ENCODE assay signal across 9 cellular contexts in the genomic region with DNA sequence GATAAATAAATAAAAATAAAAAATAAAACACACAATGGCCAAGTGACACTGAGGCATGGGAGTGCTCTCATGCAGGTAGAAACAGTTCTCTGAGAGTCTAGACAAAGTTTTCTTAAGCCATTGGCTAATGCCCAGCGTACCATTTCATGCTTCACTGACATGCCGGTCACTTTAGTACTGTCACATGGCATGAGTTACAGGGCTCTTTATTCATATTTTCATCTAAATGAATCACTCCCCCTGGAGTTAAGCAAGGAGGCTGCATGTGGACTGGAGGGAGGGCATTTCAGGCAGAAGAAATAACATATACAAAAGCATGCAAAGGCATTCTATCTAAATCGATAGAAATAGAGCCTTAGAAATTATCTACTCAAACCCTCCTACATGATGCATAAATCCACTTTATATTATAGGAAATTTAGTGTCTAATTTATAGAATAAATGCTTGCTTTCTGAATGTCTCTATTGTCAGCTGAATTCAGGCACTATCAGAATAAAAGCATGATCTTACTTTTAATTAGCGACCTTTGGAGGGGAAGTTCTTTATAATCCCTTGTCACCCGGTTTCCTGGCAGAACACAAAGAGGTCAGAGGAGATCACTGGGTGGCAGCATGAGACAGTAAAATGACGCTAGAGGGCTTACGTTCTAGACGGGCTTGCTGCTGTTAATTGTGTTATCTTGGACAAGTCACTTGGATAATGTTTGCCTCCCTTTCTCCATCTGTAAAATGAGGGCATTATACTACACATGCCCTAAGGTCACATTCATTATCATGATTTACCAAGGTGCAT. TPM values are rescaled to one million over a fixed set of nuclear protein-coding genes. Genes with fewer than 3 reads are reported as not detected.
DNase-seq lines count a peak whose midpoint lies in the region; ATAC-seq and TF ChIP-seq lines count a peak whose summit lies in the region.
"Had no signal": no experiment of that assay in that cellular context is flagged by ENCODE, and none has a peak within 500 bp of the region (broad histone marks: within the 10 kb centered on the region; RNA-seq: fewer than 3 reads in every experiment).

No MANE protein-coding gene starts in this region.

- intact Hi-C loops in left lung (cut with DNase I), result no loop called here

- ATAC-seq in left lung (peak; percentile 68), GM21360 (IDR thresholded peaks at IDR 0.05; ENCODE audit: unreplicated experiment) (no peak)
- ATAC-seq in activated T-cell treated with anti-CD3 and anti-CD28 coated beads, Interleukin-2, amount 50 U/mL, for 4 hours, result no peak

- no peaks in the 10 kb centered on the region for H3K36me3 Mint-ChIP-seq in activated T-cell treated with anti-CD3 and anti-CD28 coated beads, Interleukin-2, amount 50 U/mL, for 4 hours (ENCODE audit: insufficient read depth)

- DNase-seq in D341Med (ENCODE audit: low spot score) (peak; percentile 69), left lung (no peak), midbrain (lab: John Stamatoyannopoulos, UW) (no peak), SHP77 (lab: John Stamatoyannopoulos, UW) (no peak)
- DNase-seq in activated T-cell treated with anti-CD3 and anti-CD28 coated beads, Interleukin-2, amount 50 U/mL, for 4 hours, result no peak

- H3K4me1 Mint-ChIP-seq in activated T-cell treated with anti-CD3 and anti-CD28 coated beads, Interleukin-2, amount 50 U/mL, for 4 hours (ENCODE audit: low read depth), result no peaks in the 10 kb centered on the region

- H3K4me3 Mint-ChIP-seq in activated T-cell treated with anti-CD3 and anti-CD28 coated beads, Interleukin-2, amount 50 U/mL, for 4 hours, result no peak overlapping the region

- H3K27me3 ChIP-seq in left lung, result no peaks in the 10 kb centered on the region

- TF ChIP-seq EP300 in Ishikawa (IDR thresholded peaks at IDR 0.05; ENCODE audit: borderline replicate concordance), result no peak

- no peak overlapping the region for H3K4me3 ChIP-seq in left lung

- H3K36me3 ChIP-seq in left lung, result no peaks in the 10 kb centered on the region

- peaks cover 0 to 12% of the 10 kb centered on the region in 2 donors for H3K4me1 ChIP-seq in left lung
- H3K4me1 ChIP-seq: parathyroid adenoma had no signal

- TF ChIP-seq RAD21 in Ishikawa (IDR thresholded peaks at IDR 0.05; ENCODE audit: low read depth), result peak; percentile 46

- no peaks in the 10 kb centered on the region for H3K9me3 ChIP-seq in left lung

- H3K27ac ChIP-seq in VCaP, result no peak overlapping the region
- peak overlapping the region in 1 of 2 donors; percentile 48 for H3K27ac ChIP-seq in left lung
- H3K27ac ChIP-seq: parathyroid adenoma had no signal

- no peaks in the 10 kb centered on the region for H3K9me3 Mint-ChIP-seq in activated T-cell treated with anti-CD3 and anti-CD28 coated beads, Interleukin-2, amount 50 U/mL, for 4 hours

- peak; percentile 68 for TF ChIP-seq CTCF in VCaP (conservative IDR thresholded peaks at IDR 0.05)
- TF ChIP-seq CTCF in left lung (IDR thresholded peaks at IDR 0.05), result no peak

- H3K27me3 Mint-ChIP-seq in activated T-cell treated with anti-CD3 and anti-CD28 coated beads, Interleukin-2, amount 50 U/mL, for 4 hours (ENCODE audit: low read depth), result peaks cover 5% of the 10 kb centered on the region

TF ChIP-seq in Ishikawa, 13 proteins besides CTCF, POLR2A, EP300 and RAD21:
- TF ChIP-seq, protein P1, sequence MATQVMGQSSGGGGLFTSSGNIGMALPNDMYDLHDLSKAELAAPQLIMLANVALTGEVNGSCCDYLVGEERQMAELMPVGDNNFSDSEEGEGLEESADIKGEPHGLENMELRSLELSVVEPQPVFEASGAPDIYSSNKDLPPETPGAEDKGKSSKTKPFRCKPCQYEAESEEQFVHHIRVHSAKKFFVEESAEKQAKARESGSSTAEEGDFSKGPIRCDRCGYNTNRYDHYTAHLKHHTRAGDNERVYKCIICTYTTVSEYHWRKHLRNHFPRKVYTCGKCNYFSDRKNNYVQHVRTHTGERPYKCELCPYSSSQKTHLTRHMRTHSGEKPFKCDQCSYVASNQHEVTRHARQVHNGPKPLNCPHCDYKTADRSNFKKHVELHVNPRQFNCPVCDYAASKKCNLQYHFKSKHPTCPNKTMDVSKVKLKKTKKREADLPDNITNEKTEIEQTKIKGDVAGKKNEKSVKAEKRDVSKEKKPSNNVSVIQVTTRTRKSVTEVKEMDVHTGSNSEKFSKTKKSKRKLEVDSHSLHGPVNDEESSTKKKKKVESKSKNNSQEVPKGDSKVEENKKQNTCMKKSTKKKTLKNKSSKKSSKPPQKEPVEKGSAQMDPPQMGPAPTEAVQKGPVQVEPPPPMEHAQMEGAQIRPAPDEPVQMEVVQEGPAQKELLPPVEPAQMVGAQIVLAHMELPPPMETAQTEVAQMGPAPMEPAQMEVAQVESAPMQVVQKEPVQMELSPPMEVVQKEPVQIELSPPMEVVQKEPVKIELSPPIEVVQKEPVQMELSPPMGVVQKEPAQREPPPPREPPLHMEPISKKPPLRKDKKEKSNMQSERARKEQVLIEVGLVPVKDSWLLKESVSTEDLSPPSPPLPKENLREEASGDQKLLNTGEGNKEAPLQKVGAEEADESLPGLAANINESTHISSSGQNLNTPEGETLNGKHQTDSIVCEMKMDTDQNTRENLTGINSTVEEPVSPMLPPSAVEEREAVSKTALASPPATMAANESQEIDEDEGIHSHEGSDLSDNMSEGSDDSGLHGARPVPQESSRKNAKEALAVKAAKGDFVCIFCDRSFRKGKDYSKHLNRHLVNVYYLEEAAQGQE (IDR thresholded peaks at IDR 0.05; ENCODE audit: low read depth), result no peak
- TF ChIP-seq CREB1 (IDR thresholded peaks at IDR 0.05; ENCODE audit: low read depth), result no peak
- no peak for TF ChIP-seq TEAD4 (IDR thresholded peaks at IDR 0.05)
- TF ChIP-seq NFIC (IDR thresholded peaks at IDR 0.05), result no peak
- TF ChIP-seq, protein P2, sequence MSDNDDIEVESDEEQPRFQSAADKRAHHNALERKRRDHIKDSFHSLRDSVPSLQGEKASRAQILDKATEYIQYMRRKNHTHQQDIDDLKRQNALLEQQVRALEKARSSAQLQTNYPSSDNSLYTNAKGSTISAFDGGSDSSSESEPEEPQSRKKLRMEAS (IDR thresholded peaks at IDR 0.05), result no peak
- no peak for TF ChIP-seq EGR1 (IDR thresholded peaks at IDR 0.05)
- no peak for TF ChIP-seq TCF12 (IDR thresholded peaks at IDR 0.05; ENCODE audit: low read depth)
- TF ChIP-seq CEBPB (IDR thresholded peaks at IDR 0.05), result no peak
- TF ChIP-seq FOXM1 (IDR thresholded peaks at IDR 0.05; ENCODE audit: borderline replicate concordance, low read depth), result no peak
- no peak for TF ChIP-seq TAF1 (IDR thresholded peaks at IDR 0.05; ENCODE audit: low read depth)
- TF ChIP-seq, protein P3, sequence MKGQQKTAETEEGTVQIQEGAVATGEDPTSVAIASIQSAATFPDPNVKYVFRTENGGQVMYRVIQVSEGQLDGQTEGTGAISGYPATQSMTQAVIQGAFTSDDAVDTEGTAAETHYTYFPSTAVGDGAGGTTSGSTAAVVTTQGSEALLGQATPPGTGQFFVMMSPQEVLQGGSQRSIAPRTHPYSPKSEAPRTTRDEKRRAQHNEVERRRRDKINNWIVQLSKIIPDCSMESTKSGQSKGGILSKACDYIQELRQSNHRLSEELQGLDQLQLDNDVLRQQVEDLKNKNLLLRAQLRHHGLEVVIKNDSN (IDR thresholded peaks at IDR 0.05), result no peak
- no peak for TF ChIP-seq YY1 (IDR thresholded peaks at IDR 0.05; ENCODE audit: low read depth)

RNA-seq across cellular contexts. Expression of a gene that starts 17.5 kb away (rescaled TPM):
- 10 to 100 TPM; 35.0 to 36.2 TPM for total RNA-seq in left lung
- 10 to 100 TPM; 27.9 to 41.5 (median 34.1) TPM for total RNA-seq in activated T-cell treated with anti-CD3 and anti-CD28 coated beads, Interleukin-2, amount 50 U/mL, for 4 hours

RNA-seq across cellular contexts. Expression of a gene that starts 40.8 kb away (rescaled TPM):
- 1 to 10 TPM; 7.5 TPM for total RNA-seq in left lung
- 10 to 100 TPM; 13.2 to 18.3 (median 14.2) TPM for total RNA-seq in activated T-cell treated with anti-CD3 and anti-CD28 coated beads, Interleukin-2, amount 50 U/mL, for 4 hours
